In genomic region chr3:171604370-171604769, GRCh38 we compare ENCODE assay signal across 25 cellular contexts.
"Had no signal": no experiment of that assay in that cellular context is flagged by ENCODE, and none has a peak within 500 bp of the region (broad histone marks: within the 10 kb centered on the region; RNA-seq: fewer than 3 reads in every experiment).

No MANE protein-coding gene starts in this region.

- FAIRE-seq: endometrium, islet of Langerhans, small intestine, urothelium cell line had no signal

- H3K4me1 ChIP-seq: esophagus squamous epithelium, left lung, lower lobe of right lung, prostate gland, tibial nerve, upper lobe of left lung had no signal

- H3K27ac ChIP-seq: esophagus squamous epithelium, left lung, lower lobe of right lung, prostate gland, thoracic aorta, tibial nerve, upper lobe of left lung had no signal

- H3K9me3 ChIP-seq: esophagus squamous epithelium, left lung, lower lobe of right lung, prostate gland, thoracic aorta, tibial nerve, upper lobe of left lung had no signal

- DNase-seq: cortex of kidney; effector memory CD8-positive, alpha-beta T cell; erythroblast; esophagus squamous epithelium; foreskin melanocyte; head of caudate nucleus; hippocampal formation; left cardiac atrium; lower lobe of right lung; naive thymus-derived CD8-positive, alpha-beta T cell; nephron progenitor cell; nucleus accumbens; right cardiac atrium; small intestine; stimulated activated CD4-positive, alpha-beta T cell treated with anti-CD3 and anti-CD28 coated beads, Interleukin-15, amount 100 ng/mL, for 24 hours; stimulated activated CD4-positive, alpha-beta T cell treated with anti-CD3 and anti-CD28 coated beads, Interleukin-2, amount 100 ng/mL, for 48 hours; stimulated activated naive B cell treated with anti-CD40 and anti-IgM and Interleukin-4, amounts not matched to agents 10 μg/mL and 1 μg/mL and 100 μg/mL, for 72 hours; upper lobe of left lung had no signal

- H3K36me3 ChIP-seq: prostate gland had no signal

- H3K4me3 ChIP-seq: esophagus squamous epithelium, left lung, lower lobe of right lung, prostate gland, thoracic aorta, tibial nerve, upper lobe of left lung had no signal

- H3K27me3 ChIP-seq: esophagus squamous epithelium, left lung, tibial nerve, upper lobe of left lung had no signal

- ATAC-seq: effector memory CD8-positive, alpha-beta T cell; left cardiac atrium; left lung; lower lobe of right lung; naive thymus-derived CD8-positive, alpha-beta T cell; right cardiac atrium; stimulated activated naive B cell treated with anti-CD40 and anti-IgM and Interleukin-4, amounts not matched to agents 10 μg/mL and 1 μg/mL and 100 μg/mL, for 72 hours had no signal
